ENCODE assay signal across 8 cellular contexts in genomic region chr1:30743584-30744059, GRCh38. TPM values are rescaled to one million over a fixed set of nuclear protein-coding genes. Genes with fewer than 3 reads are reported as not detected.
DNase-seq lines count a peak whose midpoint lies in the region; ATAC-seq and TF ChIP-seq lines count a peak whose summit lies in the region.

No MANE protein-coding gene starts in this region.

- DNase-seq in DMS 273 treated with DMSO at 0.1 percent for 48 hours (lab: John Stamatoyannopoulos, UW) (peak; percentile 47), OCI-LY7 (ENCODE audit: low spot score) (peak; percentile 89), middle frontal gyrus (ENCODE audit: extremely low spot score, low spot score) (no peak), PC-3 (no peak), suprapubic skin (ENCODE audit: low spot score in 2 of 2) (no peak)
- peak; percentile 68 for DNase-seq in activated naive CD4-positive, alpha-beta T cell treated with anti-CD3 and anti-CD28 coated beads, Interleukin-2, amount 50 U/mL, for 16 hours
- DNase-seq in stimulated activated CD4-positive, alpha-beta T cell treated with anti-CD3 and anti-CD28 coated beads, Interleukin-1b, Interleukin-23, amount 100 ng/mL, for 48 hours, result peak; percentile 71

- H3K27me3 ChIP-seq in PC-3 (ENCODE audit: low read length) (peaks cover 6% of the 10 kb centered on the region; the same call in 1 of the 2 replicates), suprapubic skin (no peaks in the 10 kb centered on the region)

- ATAC-seq in GM21717 (IDR thresholded peaks at IDR 0.05; ENCODE audit: unreplicated experiment) (peak; percentile 29), PC-3 (no peak)

- TF ChIP-seq EP300 in suprapubic skin (IDR thresholded peaks at IDR 0.05), result no peak

- H3K9me2 ChIP-seq in OCI-LY7 (ENCODE audit: insufficient read depth, low read length) (no peaks in the 10 kb centered on the region), PC-3 (replicated peaks; ENCODE audit: low read length) (no peaks in the 10 kb centered on the region)

- H3K79me2 ChIP-seq in OCI-LY7 (ENCODE audit: insufficient read depth, low read depth, low read length) (no peaks in the 10 kb centered on the region; the same call in 1 of the 2 replicates), PC-3 (ENCODE audit: low read length) (no peaks in the 10 kb centered on the region)

- H3K9ac ChIP-seq in PC-3 (ENCODE audit: low read length), result no peak overlapping the region

- H3K4me3 ChIP-seq in OCI-LY7 (ENCODE audit: low read depth, low read length, poor library complexity, severe bottlenecking) (peak overlapping the region; percentile 31), PC-3 (ENCODE audit: low read length) (no peak overlapping the region), suprapubic skin (no peak overlapping the region)

- no peaks in the 10 kb centered on the region for H3F3A ChIP-seq in PC-3 (ENCODE audit: low read length, unreplicated experiment)

- intact Hi-C loops in OCI-LY7 (cut with micrococcal nuclease; ENCODE audit: unreplicated experiment) (loop anchor here (1.0 to 5.0 kb wide), 2 partner anchors 11 to 34 kb away; no protein-coding TSS in a partner anchor), PC-3 (cut with micrococcal nuclease) (no loop called here)

- H3K36me3 ChIP-seq in OCI-LY7 (ENCODE audit: insufficient read depth, low read length), result peaks cover 14% of the 10 kb centered on the region
- H3K36me3 ChIP-seq in PC-3 (ENCODE audit: low read depth, low read length), result no peaks in the 10 kb centered on the region
- H3K36me3 ChIP-seq in suprapubic skin, result no peaks in the 10 kb centered on the region

- H3K9me3 ChIP-seq in OCI-LY7 (ENCODE audit: low read length) (no peaks in the 10 kb centered on the region), PC-3 (ENCODE audit: low read length) (no peaks in the 10 kb centered on the region), suprapubic skin (no peaks in the 10 kb centered on the region)

- H3K4me1 ChIP-seq in OCI-LY7 (ENCODE audit: insufficient read depth, low read length, poor library complexity, severe bottlenecking) (peaks cover 85% of the 10 kb centered on the region), PC-3 (ENCODE audit: insufficient read depth, low read length) (peaks cover 8% of the 10 kb centered on the region), suprapubic skin (peaks cover 28% of the 10 kb centered on the region)

- H4K20me1 ChIP-seq in OCI-LY7 (ENCODE audit: insufficient read depth, low read length) (peaks cover 6% of the 10 kb centered on the region; the same call in 1 of the 2 replicates), PC-3 (ENCODE audit: low read length) (no peaks in the 10 kb centered on the region)

- no peak overlapping the region for H2AFZ ChIP-seq in OCI-LY7 (ENCODE audit: low read length)
- no peak overlapping the region for H2AFZ ChIP-seq in PC-3 (ENCODE audit: low read length)

- H3K4me2 ChIP-seq in OCI-LY7 (ENCODE audit: low read length), result peak overlapping the region; percentile 70
- H3K4me2 ChIP-seq in PC-3 (ENCODE audit: low read length), result no peak overlapping the region

- CTCF ChIA-PET in OCI-LY7 (lab: Charles Lee; ENCODE audit: unreplicated experiment) (interaction anchor here (0.6 to 1.4 kb wide), 10 partner anchors 11 to 61 kb away, joined by 3 to 7 read pairs (median 4); partner anchors contain the start of gene LAPTM5), PC-3 (lab: Charles Lee) (interaction anchor here (0.6 to 0.8 kb wide), 2 partner anchors 25 to 167 kb away, joined by 3 to 7 read pairs; no protein-coding TSS in a partner anchor)

- no peak for TF ChIP-seq POLR2A in suprapubic skin (IDR thresholded peaks at IDR 0.05)

- no TSS peak for BruUV-seq in OCI-LY7 (replicated peaks; lab: Mats Ljungman, UMichigan)
- BruUV-seq in PC-3 (replicated peaks; lab: Mats Ljungman, UMichigan), result no TSS peak

- TF ChIP-seq CTCF in OCI-LY7 (conservative IDR thresholded peaks at IDR 0.05; ENCODE audit: low read length) (no peak; the same call in 1 of the 2 replicates), PC-3 (conservative IDR thresholded peaks at IDR 0.05; ENCODE audit: low read depth, low read length) (no peak), suprapubic skin (IDR thresholded peaks at IDR 0.05) (no peak)

- WGBS in suprapubic skin, result 24% methylated on average over 4 of the region's 4 CpGs

- POLR2A ChIA-PET in OCI-LY7 (lab: Charles Lee), result interaction anchor here (0.7 to 4.7 kb wide), 10 partner anchors 9 to 34 kb away, joined by 3 to 55 read pairs (median 6); partner anchors contain the start of genes LAPTM5 and MATN1
- POLR2A ChIA-PET in PC-3 (lab: Charles Lee; ENCODE audit: unreplicated experiment), result no interaction called here

- H3K27ac ChIP-seq in OCI-LY7 (ENCODE audit: low read depth, low read length, poor library complexity, severe bottlenecking), result peak overlapping the region; percentile 74
- no peak overlapping the region for H3K27ac ChIP-seq in PC-3 (ENCODE audit: low read length)
- H3K27ac ChIP-seq in suprapubic skin, result no peak overlapping the region

RNA-seq across cellular contexts. Expression of gene LAPTM5, which starts 14.0 kb away (rescaled TPM):
- 91.2 and 113 TPM in 2 replicates for total RNA-seq in OCI-LY7 (2014; rRNA removed; shearing (Covaris generic))
- 137 and 163 TPM in 2 replicates for total RNA-seq in OCI-LY7 (2022)
- not detected in 2 replicates for total RNA-seq in PC-3 (2014; rRNA removed)
- 10 to 100 TPM in 3 of 4 donors, 1 to 10 TPM in 1; 9.9 to 13.7 (median 12.2) TPM for total RNA-seq in suprapubic skin

RNA-seq across cellular contexts. Expression of gene MATN1, which starts 20.2 kb away (rescaled TPM):
- total RNA-seq in OCI-LY7 (2014; rRNA removed; shearing (Covaris generic)), result 0.18 and 0.28 TPM in 2 replicates
- total RNA-seq in OCI-LY7 (2022), result 0.42 TPM in 1 of 2 replicates, not detected in the other
- total RNA-seq in PC-3 (2014; rRNA removed), result 0.63 TPM in 1 of 2 replicates, not detected in the other
- under 1 TPM in 1 of 4 donors, not detected in 3; 0.98 TPM for total RNA-seq in suprapubic skin

Comparison
In these comparisons a context has a peak if more than half of its experiments do, and no peak if none do; other contexts are left out.
1. DNase-seq: peak in DMS 273 treated with DMSO at 0.1 percent for 48 hours (single experiment), OCI-LY7 (single experiment), activated naive CD4-positive, alpha-beta T cell treated with anti-CD3 and anti-CD28 coated beads, Interleukin-2, amount 50 U/mL, for 16 hours (single experiment) and stimulated activated CD4-positive, alpha-beta T cell treated with anti-CD3 and anti-CD28 coated beads, Interleukin-1b, Interleukin-23, amount 100 ng/mL, for 48 hours (single experiment); none in middle frontal gyrus (single experiment), PC-3 (single experiment) and suprapubic skin (0 of 2).
2. RNA of gene LAPTM5, which starts 14.0 kb away (total RNA-seq): 91.2 to 163 TPM in OCI-LY7 and 9.9 to 13.7 TPM in suprapubic skin; not detected in PC-3; every median in the first group is over 10 times any median in the second.